8 cellular contexts compared by ENCODE assay signal in the genomic region with DNA sequence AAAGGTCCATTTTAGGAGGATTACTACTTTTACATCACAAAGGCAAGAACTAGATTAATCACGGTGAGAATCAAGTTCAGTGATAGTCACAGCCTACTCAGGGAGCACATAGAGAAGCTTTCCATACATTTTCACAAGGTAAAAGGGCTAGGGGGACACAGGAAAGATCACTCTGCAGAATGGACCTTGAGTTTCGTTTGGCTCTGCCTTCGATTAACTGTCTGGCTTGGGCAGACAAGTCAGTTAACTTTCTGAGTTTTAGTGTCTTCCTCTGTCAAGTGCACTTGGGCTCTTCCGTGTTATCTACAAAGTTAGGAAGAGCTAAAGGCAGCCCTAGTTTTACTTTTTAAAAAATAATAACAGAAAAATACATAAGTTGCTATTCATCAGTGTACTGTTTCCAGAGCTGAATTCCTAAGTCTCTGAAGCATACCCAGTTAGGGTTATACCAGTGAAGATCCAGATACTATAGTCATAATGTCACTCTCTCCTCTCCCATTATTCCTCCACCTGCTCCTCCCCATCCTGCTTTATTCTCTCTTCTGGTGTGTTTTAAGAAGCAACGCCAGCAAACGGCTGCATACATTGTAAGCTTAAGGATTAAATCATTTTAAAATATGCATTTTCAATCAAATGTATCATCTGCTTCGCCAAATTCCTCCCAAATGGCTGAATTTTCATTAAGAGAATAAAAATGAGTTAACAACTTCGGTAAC. TPM values are rescaled to one million over a fixed set of nuclear protein-coding genes. Genes with fewer than 3 reads are reported as not detected.
DNase-seq lines count a peak whose midpoint lies in the region; ATAC-seq, FAIRE-seq and TF ChIP-seq lines count a peak whose summit lies in the region.

No MANE protein-coding gene starts in this region.

- H3K4me3 ChIP-seq in Caco-2 (ENCODE audit: low read depth, low read length): peak overlapping the region; percentile 92
- H3K4me3 ChIP-seq in K562: peak overlapping the region; percentile 82
- peak overlapping the region; percentile 81 for H3K4me3 ChIP-seq in lower lobe of right lung

- no peaks in the 10 kb centered on the region for H3K4me1 Mint-ChIP-seq in Caco-2 (ENCODE audit: low read depth, unreplicated experiment)
- peaks cover 24 to 51% (median 43%) of the 10 kb centered on the region in 3 donors for H3K4me1 Mint-ChIP-seq in IgD-negative memory B cell
- H3K4me1 Mint-ChIP-seq in type B pancreatic cell (ENCODE audit: unreplicated experiment): peaks cover 23% of the 10 kb centered on the region

- no peaks in the 10 kb centered on the region for H4K20me1 ChIP-seq in K562 (replicated peaks; ENCODE audit: control insufficient read depth, insufficient read depth, low read length)

- BruUV-seq in Caco-2 (replicated peaks; lab: Mats Ljungman, UMichigan) (TSS peak; percentile 43), K562 (replicated peaks; lab: Mats Ljungman, UMichigan) (TSS peak; percentile 49)

- H3K27ac ChIP-seq in K562 (ENCODE audit: extremely low read depth, low read depth, low read length): peak overlapping the region; percentile 97
- H3K27ac ChIP-seq in lower lobe of right lung: peak overlapping the region; percentile 98

- no peak for FAIRE-seq in K562 (lab: Jason Lieb, UNC)

- H3K79me2 ChIP-seq in K562 (ENCODE audit: control insufficient read depth, insufficient read depth, low read length): peaks cover 93% of the 10 kb centered on the region

- H3K9me1 ChIP-seq in K562 (ENCODE audit: control insufficient read depth, insufficient read depth, low read length): no peaks in the 10 kb centered on the region

- TF ChIP-seq RAD21 in K562 (CRISPR knock-in tag; conservative IDR thresholded peaks at IDR 0.05 in 1 of 2, IDR thresholded peaks at IDR 0.05 in 1 of 2): no peak

- DNase-seq in Caco-2: no peak
- DNase-seq in K562 (ENCODE audit: extremely low read depth in 1 of 4, low spot score in 3 of 4): peak in 2 of 4 experiments; percentile 22 to 54
- DNase-seq in lower lobe of right lung: no peak
- DNase-seq in type B pancreatic cell (ENCODE audit: extremely low spot score, unreplicated experiment): no peak
- DNase-seq in NOMO-1 treated with DMSO at 0.1 percent for 48 hours (lab: John Stamatoyannopoulos, UW; ENCODE audit: unreplicated experiment): no peak

- intact Hi-C loops in Caco-2 (cut with micrococcal nuclease; ENCODE audit: unreplicated experiment): no loop called here
- intact Hi-C loops in K562 (cut with micrococcal nuclease): no loop called here
- intact Hi-C loops in lower lobe of right lung (cut with DNase I): no loop called here

- TF ChIP-seq EP300 in K562 (IDR thresholded peaks at IDR 0.05; ENCODE audit: low read length): no peak

- no peaks in the 10 kb centered on the region for H3K9me3 Mint-ChIP-seq in Caco-2 (ENCODE audit: unreplicated experiment)
- no peaks in the 10 kb centered on the region for H3K9me3 Mint-ChIP-seq in IgD-negative memory B cell
- H3K9me3 Mint-ChIP-seq in type B pancreatic cell: no peaks in the 10 kb centered on the region

- under 1% methylated on average over 8 of the region's 8 CpGs for WGBS in K562 (ENCODE audit: insufficient coverage, low coverage, missing lambda C conversion rate)

- H3K9me3 ChIP-seq in Caco-2 (no peaks in the 10 kb centered on the region), K562 (replicated peaks; ENCODE audit: control insufficient read depth, insufficient read depth, low read depth, low read length) (no peaks in the 10 kb centered on the region), lower lobe of right lung (no peaks in the 10 kb centered on the region)

- H3K36me3 ChIP-seq in Caco-2 (ENCODE audit: control insufficient read depth, insufficient read depth, low read length): no peaks in the 10 kb centered on the region
- peaks cover 6% of the 10 kb centered on the region; the same call in 1 of the 3 replicates for H3K36me3 ChIP-seq in K562 (ENCODE audit: control insufficient read depth, insufficient read depth, low read length)
- H3K36me3 ChIP-seq in lower lobe of right lung: no peaks in the 10 kb centered on the region

- H3K27me3 Mint-ChIP-seq in Caco-2 (ENCODE audit: insufficient read depth, unreplicated experiment) (no peaks in the 10 kb centered on the region), IgD-negative memory B cell (no peaks in the 10 kb centered on the region), type B pancreatic cell (no peaks in the 10 kb centered on the region)

- H3K4me1 ChIP-seq in Caco-2 (peaks cover 7% of the 10 kb centered on the region), K562 (replicated peaks in 1 of 2; ENCODE audit: control insufficient read depth in 2 of 2, insufficient read depth in 2 of 2, low read length in 2 of 2) (peaks cover 5 to 17% of the 10 kb centered on the region in 2 experiments; a peak in 4 of 5 replicates), lower lobe of right lung (peaks cover 61% of the 10 kb centered on the region)

- ATAC-seq in K562: peak; percentile 8
- ATAC-seq in lower lobe of right lung: no peak
- no peak for ATAC-seq in HG02870 (IDR thresholded peaks at IDR 0.05; ENCODE audit: unreplicated experiment)
- ATAC-seq in GM21528 (IDR thresholded peaks at IDR 0.05; ENCODE audit: low FRiP score, unreplicated experiment): no peak

- H3K27ac Mint-ChIP-seq in Caco-2 (ENCODE audit: unreplicated experiment): peak overlapping the region; percentile 93
- H3K27ac Mint-ChIP-seq in IgD-negative memory B cell: peak overlapping the region; percentile 80 to 99 (median 99)
- peak overlapping the region; percentile 97 for H3K27ac Mint-ChIP-seq in type B pancreatic cell

- CTCF ChIA-PET in Caco-2 (lab: Charles Lee) (no interaction called here), K562 (lab: Yijun Ruan, JAX; ENCODE audit: low intra/inter-chr PET ratio) (no interaction called here)

- H3K9ac ChIP-seq in K562 (ENCODE audit: insufficient read depth in 1 of 2, low read depth in 2 of 2, low read length in 2 of 2): peak overlapping the region; percentile 83 to 89

- no peaks in the 10 kb centered on the region for H3K27me3 ChIP-seq in Caco-2 (replicated peaks; ENCODE audit: control insufficient read depth, insufficient read depth, low read length)
- H3K27me3 ChIP-seq in K562 (ENCODE audit: control insufficient read depth in 2 of 2, insufficient read depth in 2 of 2, low read length in 2 of 2): no peaks in the 10 kb centered on the region
- no peaks in the 10 kb centered on the region for H3K27me3 ChIP-seq in lower lobe of right lung (ENCODE audit: low read depth)

- no peak for TF ChIP-seq CTCF in Caco-2 (IDR thresholded peaks at IDR 0.05; ENCODE audit: insufficient read depth in 1 of 2, low read depth in 1 of 2, low read length in 1 of 2, severe bottlenecking in 1 of 2, unreplicated experiment in 1 of 2)
- no peak for TF ChIP-seq CTCF in K562 (IDR thresholded peaks at IDR 0.05 in 2 of 3, conservative IDR thresholded peaks at IDR 0.05 in 1 of 3; ENCODE audit: insufficient read depth in 2 of 3, low read depth in 1 of 3, low read length in 3 of 3)
- TF ChIP-seq CTCF in lower lobe of right lung (IDR thresholded peaks at IDR 0.05): no peak
- TF ChIP-seq CTCF in type B pancreatic cell (conservative IDR thresholded peaks at IDR 0.05): no peak

- H3K4me2 ChIP-seq in K562 (ENCODE audit: insufficient read depth, low read length): peak overlapping the region; percentile 90

- peak overlapping the region; percentile 58 for H2AFZ ChIP-seq in K562 (ENCODE audit: low read depth, low read length)

- TF ChIP-seq POLR2A in K562 (conservative IDR thresholded peaks at IDR 0.05): no peak

- in situ Hi-C loops in K562 (cut with MboI): no loop called here

- POLR2A ChIA-PET in Caco-2 (lab: Charles Lee): no interaction called here
- POLR2A ChIA-PET in K562 (lab: Yijun Ruan, JAX): interaction anchor here (1.1 to 1.8 kb wide), 2 partner anchors 9 to 14 kb away, joined by 4 read pairs; no protein-coding TSS in a partner anchor

- H3K4me3 Mint-ChIP-seq in Caco-2 (ENCODE audit: unreplicated experiment): peak overlapping the region; percentile 93
- peak overlapping the region; percentile 95 to 99 (median 96) for H3K4me3 Mint-ChIP-seq in IgD-negative memory B cell
- peak overlapping the region; percentile 99 for H3K4me3 Mint-ChIP-seq in type B pancreatic cell

- H3K36me3 Mint-ChIP-seq in Caco-2 (ENCODE audit: insufficient read depth, unreplicated experiment) (peaks cover 16% of the 10 kb centered on the region), IgD-negative memory B cell (peaks cover 1% of the 10 kb centered on the region), type B pancreatic cell (peaks cover 6% of the 10 kb centered on the region)

RNA-seq across cellular contexts. Expression of a gene that starts 1.7 kb away (rescaled TPM):
- total RNA-seq in Caco-2 (2022) (22.4 and 32.4 TPM in 2 replicates), K562 (2014; rRNA removed) (57.3 and 63.8 TPM in 2 replicates), K562 (2014; rRNA removed; fragmentation: Illumina TruSeq; extraction: Trizol) (89.0 and 102 TPM in 2 replicates), K562 (2015; rRNA removed; fragmentation: Illumina TruSeq; extraction: Trizol) (93.6 and 110 TPM in 2 replicates), K562 (2021) (73.6 and 82.0 TPM in 2 replicates), lower lobe of right lung (106 TPM), type B pancreatic cell (ENCODE audit: low replicate concordance) (21.6 and 83.8 TPM in 2 replicates)
- polyA plus RNA-seq in IgD-negative memory B cell (18.5 TPM), K562 (2011; rRNA removed) (94.4 and 104 TPM in 2 replicates), K562 (2014; fragmentation: Illumina TruSeq; extraction: Trizol) (58.0 and 68.5 TPM in 2 replicates), K562 (2014; fragmentation: Nextera tagmentation; extraction: Ambion mirVana) (10 to 100 TPM; 22.6 to 24.6 TPM), K562 (2014; rRNA removed) (47.2 and 53.6 TPM in 2 replicates)
- 77.5 and 254 TPM in 2 replicates for total RNA-seq in K562 (2011; cell fraction: chromatin; rRNA removed; ENCODE audit: low replicate concordance)
- total RNA-seq in K562 (2011; cell fraction: nucleolus; rRNA removed): 38.5 and 51.8 TPM in 2 replicates
- 83.7 and 95.0 TPM in 2 replicates for total RNA-seq in K562 (2011; cell fraction: nucleoplasm; rRNA removed)
- polyA plus RNA-seq in K562 (2011; cell fraction: cytosol; rRNA removed): 23.4 and 61.8 TPM in 2 replicates
- polyA plus RNA-seq in K562 (2011; cell fraction: nucleus; rRNA removed): 102 and 139 TPM in 2 replicates
- polyA plus RNA-seq in K562 (2012): 34.8 and 35.9 TPM in 2 replicates
- polyA minus RNA-seq in K562 (2011; rRNA and poly(A)+ RNA removed): 211 and 286 TPM in 2 replicates
- polyA minus RNA-seq in K562 (2011; cell fraction: cytosol; rRNA and poly(A)+ RNA removed): 54.7 and 83.7 TPM in 2 replicates
- 128 and 283 TPM in 2 replicates for polyA minus RNA-seq in K562 (2011; cell fraction: nucleus; rRNA and poly(A)+ RNA removed)

RNA-seq across cellular contexts. Expression of a gene that starts 2.5 kb away (rescaled TPM):
- 20.0 and 23.0 TPM in 2 replicates for total RNA-seq in Caco-2 (2022)
- polyA plus RNA-seq in IgD-negative memory B cell: 28.5 TPM
- total RNA-seq in K562 (2011; cell fraction: chromatin; rRNA removed; ENCODE audit: low replicate concordance): 59.4 and 127 TPM in 2 replicates
- 15.7 and 21.7 TPM in 2 replicates for total RNA-seq in K562 (2011; cell fraction: nucleolus; rRNA removed)
- 42.4 and 44.1 TPM in 2 replicates for total RNA-seq in K562 (2011; cell fraction: nucleoplasm; rRNA removed)
- 17.9 and 22.7 TPM in 2 replicates for total RNA-seq in K562 (2014; rRNA removed)
- 24.5 and 25.4 TPM in 2 replicates for total RNA-seq in K562 (2014; rRNA removed; fragmentation: Illumina TruSeq; extraction: Trizol)
- total RNA-seq in K562 (2015; rRNA removed; fragmentation: Illumina TruSeq; extraction: Trizol): 26.6 and 32.6 TPM in 2 replicates
- 23.8 and 26.1 TPM in 2 replicates for total RNA-seq in K562 (2021)
- polyA plus RNA-seq in K562 (2011; rRNA removed): 36.7 and 38.7 TPM in 2 replicates
- 17.0 and 20.6 TPM in 2 replicates for polyA plus RNA-seq in K562 (2011; cell fraction: cytosol; rRNA removed)
- 24.8 and 39.9 TPM in 2 replicates for polyA plus RNA-seq in K562 (2011; cell fraction: nucleus; rRNA removed)
- 17.8 and 30.1 TPM in 2 replicates for polyA plus RNA-seq in K562 (2012)
- polyA plus RNA-seq in K562 (2014; fragmentation: Illumina TruSeq; extraction: Trizol): 17.5 and 25.0 TPM in 2 replicates
- 10 to 100 TPM; 21.6 to 29.6 TPM for polyA plus RNA-seq in K562 (2014; fragmentation: Nextera tagmentation; extraction: Ambion mirVana)
- 17.4 and 28.8 TPM in 2 replicates for polyA plus RNA-seq in K562 (2014; rRNA removed)
- polyA minus RNA-seq in K562 (2011; rRNA and poly(A)+ RNA removed): 56.5 and 97.6 TPM in 2 replicates
- 11.2 and 20.3 TPM in 2 replicates for polyA minus RNA-seq in K562 (2011; cell fraction: cytosol; rRNA and poly(A)+ RNA removed)
- polyA minus RNA-seq in K562 (2011; cell fraction: nucleus; rRNA and poly(A)+ RNA removed): 25.3 and 52.1 TPM in 2 replicates
- total RNA-seq in lower lobe of right lung: 92.7 TPM
- total RNA-seq in type B pancreatic cell (ENCODE audit: low replicate concordance): 25.4 and 26.0 TPM in 2 replicates
